Comparison of ENCODE assay signal across 1 cellular context in genomic region chr1:185249563-185249962, GRCh38.
TF ChIP-seq lines count a peak whose summit lies in the region.

No MANE protein-coding gene starts in this region.

TF ChIP-seq in WTC11, 78 proteins besides CTCF, POLR2A, EP300 and RAD21:
- no peak for TF ChIP-seq EMX1 (CRISPR knock-in tag; IDR thresholded peaks at IDR 0.05)
